Comparison of ENCODE assay signal across 1 cellular context in genomic region chr13:48876289-48876688, GRCh38.
TF ChIP-seq lines count a peak whose summit lies in the region.

No MANE protein-coding gene starts in this region.

TF ChIP-seq in WTC11, 78 proteins besides CTCF, POLR2A, EP300 and RAD21 (continued from another document):
- TF ChIP-seq ZSCAN18 (CRISPR knock-in tag; IDR thresholded peaks at IDR 0.05) (no peak), ELF4 (CRISPR knock-in tag; IDR thresholded peaks at IDR 0.05; ENCODE audit: low read depth) (no peak)
